Comparison of ENCODE assay signal across 7 cellular contexts in the genomic region with DNA sequence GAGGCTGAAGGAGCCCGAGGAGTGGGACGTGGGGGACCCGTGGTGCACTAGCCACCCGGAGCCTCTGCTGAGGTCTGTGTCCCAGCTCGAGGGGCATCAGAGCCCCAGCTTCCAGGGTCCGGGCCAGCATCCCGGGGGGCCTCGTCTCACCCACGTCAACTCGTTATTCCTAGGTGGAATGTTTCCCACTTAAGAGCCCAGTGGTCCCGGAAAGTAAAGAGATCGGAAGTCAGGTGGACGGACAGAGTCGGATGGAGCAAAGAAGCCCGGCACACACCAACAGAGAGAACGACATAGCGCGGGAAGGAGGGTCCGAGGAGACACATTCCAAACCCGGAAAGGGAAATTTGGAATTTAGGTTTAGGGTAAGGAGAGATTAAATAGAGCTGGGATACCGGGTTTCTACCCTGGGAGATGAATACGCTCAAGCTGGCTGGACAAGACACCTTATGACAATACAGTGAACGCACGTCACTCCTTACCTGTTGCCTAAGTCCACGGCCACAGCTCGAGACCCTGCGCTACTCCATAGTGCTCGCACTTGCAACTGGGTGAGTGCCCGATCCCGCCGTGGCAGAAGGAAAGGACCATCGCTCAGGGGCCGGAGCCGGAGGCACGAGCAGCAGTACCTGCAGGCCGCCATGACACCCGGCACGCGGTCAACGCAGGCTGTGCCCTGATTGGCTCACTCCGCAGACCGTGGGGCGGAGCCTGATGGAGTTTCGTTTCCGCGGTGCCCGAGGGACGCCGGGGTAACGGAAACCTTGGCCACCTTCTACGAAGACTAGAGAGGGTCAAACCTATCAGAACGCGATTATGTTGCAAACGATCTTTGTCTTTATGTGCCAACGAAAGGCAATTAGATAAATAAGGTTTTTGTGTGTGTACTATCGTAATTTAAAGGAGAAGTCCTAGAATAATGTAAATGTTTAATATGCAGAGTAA. TPM values are rescaled to one million over a fixed set of nuclear protein-coding genes. Genes with fewer than 3 reads are reported as not detected.
DNase-seq lines count a peak whose midpoint lies in the region; ATAC-seq and TF ChIP-seq lines count a peak whose summit lies in the region.

A gene (minus strand): TSS at position 664 of the 945 bp plus-strand sequence. CDS start 21 bp downstream, at position 643.

- H3K36me3 ChIP-seq in hepatocyte (replicated peaks; ENCODE audit: insufficient read depth, low read depth): no peaks in the 10 kb centered on the region

- no peak for TF ChIP-seq CTCF in hepatocyte (IDR thresholded peaks at IDR 0.05; ENCODE audit: poor library complexity)

- no peaks in the 10 kb centered on the region for H4K20me1 ChIP-seq in hepatocyte (ENCODE audit: insufficient read depth, poor library complexity, severe bottlenecking)

- 2% methylated on average over 55 of the region's 56 CpGs for WGBS in hepatocyte (ENCODE audit: low lambda C conversion rate, missing lambda C conversion rate)

- peaks cover 43% of the 10 kb centered on the region for H3K79me2 ChIP-seq in hepatocyte

- H3K9me3 ChIP-seq in hepatocyte (ENCODE audit: low read depth): no peaks in the 10 kb centered on the region

- DNase-seq in NCI-H2029 (lab: John Stamatoyannopoulos, UW): peak; percentile 91
- DNase-seq in T-helper 22 cell (ENCODE audit: low read depth): peak; percentile 78
- peak; percentile 97 for DNase-seq in astrocyte of the hippocampus (ENCODE audit: low read depth, low spot score)
- peak; percentile 96 for DNase-seq in hepatocyte (ENCODE audit: low spot score)
- peak; percentile 91 for DNase-seq in retina

- peak within 1 kb of the TSS; percentile 62 for H3K4me3 ChIP-seq in hepatocyte

- no peaks in the 10 kb centered on the region for H3K9me2 ChIP-seq in hepatocyte (replicated peaks; ENCODE audit: insufficient read depth)

- H3K4me2 ChIP-seq in hepatocyte: peak within 1 kb of the TSS; percentile 66

- peak within 1 kb of the TSS; percentile 79 for H2AFZ ChIP-seq in hepatocyte

- peak within 1 kb of the TSS; percentile 54 for H3K27ac ChIP-seq in hepatocyte

- ATAC-seq in GM18505 (IDR thresholded peaks at IDR 0.05; ENCODE audit: unreplicated experiment): peak; percentile 100
- peak; percentile 100 for ATAC-seq in HG02973 (IDR thresholded peaks at IDR 0.05; ENCODE audit: unreplicated experiment)

- peaks cover 3% of the 10 kb centered on the region for H3K4me1 ChIP-seq in hepatocyte (ENCODE audit: insufficient read depth)

- no peaks in the 10 kb centered on the region for H3K27me3 ChIP-seq in hepatocyte

- TF ChIP-seq POLR2A in GM18505 (IDR thresholded peaks at IDR 0.05; ENCODE audit: borderline replicate concordance, extremely low read depth, insufficient read depth, insufficient read length): peak; percentile 95

RNA-seq across cellular contexts. Expression of the gene that starts here (rescaled TPM):
- total RNA-seq in hepatocyte: 23.7 and 27.9 TPM in 2 replicates
- polyA plus RNA-seq in hepatocyte: 15.6 and 17.1 TPM in 2 replicates

Comparison
In these comparisons a context has a peak if more than half of its experiments do, and no peak if none do; other contexts are left out.
1. Peak in every context shown above with its lines: DNase-seq, ATAC-seq, H3K4me3 ChIP-seq and H3K27ac ChIP-seq.